11 cellular contexts compared by ENCODE assay signal in genomic region chr10:70494966-70495365, GRCh38. TPM values are rescaled to one million over a fixed set of nuclear protein-coding genes. Genes with fewer than 3 reads are reported as not detected.
DNase-seq lines count a peak whose midpoint lies in the region; ATAC-seq and TF ChIP-seq lines count a peak whose summit lies in the region.
"Had no signal": no experiment of that assay in that cellular context is flagged by ENCODE, and none has a peak within 500 bp of the region (broad histone marks: within the 10 kb centered on the region; RNA-seq: fewer than 3 reads in every experiment).

No MANE protein-coding gene starts in this region.

- H3K4me1 ChIP-seq in OCI-LY3 (ENCODE audit: low read length) (peaks cover 78% of the 10 kb centered on the region), heart right ventricle (peaks cover 3 to 76% (median 49%) of the 10 kb centered on the region in 9 donors)

- peak overlapping the region; percentile 99 for H3K4me2 ChIP-seq in OCI-LY3 (ENCODE audit: low read length)

- 67% methylated on average over 13 of the region's 13 CpGs for WGBS in heart right ventricle, 2 donors

- H3K4me3 Mint-ChIP-seq in T-helper 1 cell treated with Interleukin-12 subunit alpha and Interleukin-12 subunit beta and Interleukin-4 antibody, amounts not matched to agents 30 μg/mL and 1 μg/mL, for 36 hours = peak overlapping the region; percentile 16
- H3K4me3 Mint-ChIP-seq in stimulated activated naive CD8-positive, alpha-beta T cell treated with anti-CD3 and anti-CD28 coated beads, Interleukin-15, Interleukin-2, amounts not matched to agents 100 ng/mL and 50 ng/mL, for 24 hours = peak overlapping the region; percentile 38

- no peak overlapping the region for H3K27ac Mint-ChIP-seq in T-helper 1 cell treated with Interleukin-12 subunit alpha and Interleukin-12 subunit beta and Interleukin-4 antibody, amounts not matched to agents 30 μg/mL and 1 μg/mL, for 36 hours
- H3K27ac Mint-ChIP-seq in stimulated activated naive CD8-positive, alpha-beta T cell treated with anti-CD3 and anti-CD28 coated beads, Interleukin-15, Interleukin-2, amounts not matched to agents 100 ng/mL and 50 ng/mL, for 24 hours = peak overlapping the region; percentile 64

- H2AFZ ChIP-seq in OCI-LY3 (ENCODE audit: low read depth, low read length) = no peak overlapping the region

- H3K79me2 ChIP-seq in OCI-LY3 (ENCODE audit: low read length) = peaks cover 51% of the 10 kb centered on the region

- H3K9me3 ChIP-seq in OCI-LY3 (ENCODE audit: insufficient read depth, low read length) (peaks cover 4% of the 10 kb centered on the region; the same call in 1 of the 2 replicates), heart right ventricle (no peaks in the 10 kb centered on the region)

- H3K36me3 ChIP-seq in OCI-LY3 (replicated peaks; ENCODE audit: low read depth, low read length) = no peaks in the 10 kb centered on the region
- peaks cover 0 to 7% (median 0%) of the 10 kb centered on the region in 9 donors for H3K36me3 ChIP-seq in heart right ventricle

- peak overlapping the region; percentile 68 for H3K9ac ChIP-seq in OCI-LY3 (ENCODE audit: low read length)

- intact Hi-C loops in heart right ventricle (cut with DNase I) = no loop called here

- H3K27ac ChIP-seq in OCI-LY3 (ENCODE audit: low read length) (peak overlapping the region; percentile 99), heart right ventricle (peak overlapping the region in 9 of 10 donors; percentile 14 to 64 (median 25))
- H3K27ac ChIP-seq: 22Rv1 had no signal

- ATAC-seq in heart right ventricle (peak in 6 of 8 donors; percentile 35 to 77 (median 53)), GM18861 (IDR thresholded peaks at IDR 0.05; ENCODE audit: unreplicated experiment) (no peak)
- ATAC-seq: HCT116 had no signal

- TF ChIP-seq CTCF in OCI-LY3 (IDR thresholded peaks at IDR 0.05; ENCODE audit: low read depth, low read length) (no peak), heart right ventricle (IDR thresholded peaks at IDR 0.05) (no peak)

- H3K27me3 Mint-ChIP-seq in T-helper 1 cell treated with Interleukin-12 subunit alpha and Interleukin-12 subunit beta and Interleukin-4 antibody, amounts not matched to agents 30 μg/mL and 1 μg/mL, for 36 hours (ENCODE audit: low read depth) = peaks cover 37% of the 10 kb centered on the region
- peaks cover 11% of the 10 kb centered on the region for H3K27me3 Mint-ChIP-seq in stimulated activated naive CD8-positive, alpha-beta T cell treated with anti-CD3 and anti-CD28 coated beads, Interleukin-15, Interleukin-2, amounts not matched to agents 100 ng/mL and 50 ng/mL, for 24 hours

- peaks cover 16% of the 10 kb centered on the region for H3K4me1 Mint-ChIP-seq in T-helper 1 cell treated with Interleukin-12 subunit alpha and Interleukin-12 subunit beta and Interleukin-4 antibody, amounts not matched to agents 30 μg/mL and 1 μg/mL, for 36 hours (ENCODE audit: low read depth)
- peaks cover 43% of the 10 kb centered on the region for H3K4me1 Mint-ChIP-seq in stimulated activated naive CD8-positive, alpha-beta T cell treated with anti-CD3 and anti-CD28 coated beads, Interleukin-15, Interleukin-2, amounts not matched to agents 100 ng/mL and 50 ng/mL, for 24 hours (ENCODE audit: low read depth)

- H3K4me3 ChIP-seq in OCI-LY3 (ENCODE audit: low read length) = peak overlapping the region; percentile 74
- H3K4me3 ChIP-seq in heart right ventricle = peak overlapping the region in 1 of 10 donors; percentile 2

- no peak for DNase-seq in T-helper 1 cell
- peak; percentile 34 to 53 for DNase-seq in heart right ventricle
- DNase-seq in SIG-M5 treated with dmso at 0.1 percent for 504 hours (lab: John Stamatoyannopoulos, UW; ENCODE audit: unreplicated experiment) = no peak
- no peak for DNase-seq in NCI-H1092 (lab: John Stamatoyannopoulos, UW)

- no peaks in the 10 kb centered on the region for H3K36me3 Mint-ChIP-seq in T-helper 1 cell treated with Interleukin-12 subunit alpha and Interleukin-12 subunit beta and Interleukin-4 antibody, amounts not matched to agents 30 μg/mL and 1 μg/mL, for 36 hours (ENCODE audit: low read depth)
- no peaks in the 10 kb centered on the region for H3K36me3 Mint-ChIP-seq in stimulated activated naive CD8-positive, alpha-beta T cell treated with anti-CD3 and anti-CD28 coated beads, Interleukin-15, Interleukin-2, amounts not matched to agents 100 ng/mL and 50 ng/mL, for 24 hours (ENCODE audit: low read depth)

- H3K27me3 ChIP-seq in OCI-LY3 (ENCODE audit: low read depth, low read length) (no peaks in the 10 kb centered on the region), heart right ventricle (no peaks in the 10 kb centered on the region)

- H3K9me3 Mint-ChIP-seq in T-helper 1 cell treated with Interleukin-12 subunit alpha and Interleukin-12 subunit beta and Interleukin-4 antibody, amounts not matched to agents 30 μg/mL and 1 μg/mL, for 36 hours = no peaks in the 10 kb centered on the region
- H3K9me3 Mint-ChIP-seq in stimulated activated naive CD8-positive, alpha-beta T cell treated with anti-CD3 and anti-CD28 coated beads, Interleukin-15, Interleukin-2, amounts not matched to agents 100 ng/mL and 50 ng/mL, for 24 hours = no peaks in the 10 kb centered on the region

- no peaks in the 10 kb centered on the region for H4K20me1 ChIP-seq in OCI-LY3 (ENCODE audit: insufficient read depth, low read length)

RNA-seq across cellular contexts. Expression of gene PALD1, which starts 16.4 kb away (rescaled TPM):
- total RNA-seq in heart right ventricle = 10 to 100 TPM in 1 of 10 donors, 1 to 10 TPM in 9; 4.8 to 10.3 (median 6.1) TPM
- polyA plus RNA-seq in heart right ventricle = 1 to 10 TPM; 4.1 to 5.6 TPM

RNA-seq across cellular contexts. Expression of gene NODAL, which starts 53.5 kb away (rescaled TPM):
- total RNA-seq in heart right ventricle = under 1 TPM in 1 of 10 donors, not detected in 9; 0.29 TPM
- under 1 TPM in 1 of 2 donors, not detected in 1; 0.04 TPM for polyA plus RNA-seq in heart right ventricle
- total RNA-seq: dermis microvascular lymphatic vessel endothelial cell had no signal

Comparison
In these comparisons a context has a peak if more than half of its experiments do, and no peak if none do; other contexts are left out.
1. DNase-seq: peak in heart right ventricle (2 of 2); none in T-helper 1 cell (0 of 5), SIG-M5 treated with dmso at 0.1 percent for 504 hours (single experiment) and NCI-H1092 (single experiment).